8 cellular contexts compared by ENCODE assay signal in genomic region chr7:131057015-131057518, GRCh38.
A peak's percentile ranks its signal among the peaks of the same experiment; 100 is the strongest.
DNase-seq lines count a peak whose midpoint lies in the region; ATAC-seq, FAIRE-seq and TF ChIP-seq lines count a peak whose summit lies in the region.

No MANE protein-coding gene starts in this region.

- H3K27ac ChIP-seq in duodenal mucosa (ENCODE audit: low read depth, low read length) (peak overlapping the region; percentile 17), pancreas (peak overlapping the region; percentile 24 to 93 (median 73))

- H3K9ac ChIP-seq in duodenal mucosa (ENCODE audit: low read depth in 1 of 2, low read length in 2 of 2) = no peak overlapping the region

- no peaks in the 10 kb centered on the region for H3K36me3 ChIP-seq in duodenal mucosa (ENCODE audit: control insufficient read depth in 1 of 2, insufficient read depth in 2 of 2, low read length in 2 of 2)
- no peaks in the 10 kb centered on the region for H3K36me3 ChIP-seq in pancreas

- no peaks in the 10 kb centered on the region for H3K27me3 ChIP-seq in duodenal mucosa (ENCODE audit: control insufficient read depth in 1 of 2, insufficient read depth in 2 of 2, low read length in 2 of 2)
- no peaks in the 10 kb centered on the region for H3K27me3 ChIP-seq in pancreas

- H3K4me1 ChIP-seq in duodenal mucosa (ENCODE audit: control insufficient read depth in 1 of 2, insufficient read depth in 2 of 2, low read length in 2 of 2) (peaks cover 8 to 17% of the 10 kb centered on the region in 2 donors), pancreas (peaks cover 16 to 52% (median 32%) of the 10 kb centered on the region in 3 donors)

- no peaks in the 10 kb centered on the region for H3K9me3 ChIP-seq in duodenal mucosa (ENCODE audit: control insufficient read depth in 1 of 2, low read length in 2 of 2)
- no peaks in the 10 kb centered on the region for H3K9me3 ChIP-seq in pancreas

- intact Hi-C loops in pancreas (cut with DNase I) = no loop called here

- DNase-seq in AG09309 (ENCODE audit: low read depth) (peak; percentile 74), NCI-H2029 (lab: John Stamatoyannopoulos, UW) (peak; percentile 86), pancreas (peak in 3 of 6 donors; percentile 44 to 62 (median 57)), NCI-H524 (lab: John Stamatoyannopoulos, UW) (no peak), DMS 273 (lab: John Stamatoyannopoulos, UW; ENCODE audit: unreplicated experiment) (no peak), HUDEP-2 (lab: John Stamatoyannopoulos, UW; ENCODE audit: unreplicated experiment in 76 of 76) (no peak)

- 1 to 4% methylated on average over 6 of the region's 6 CpGs for WGBS in pancreas, 2 donors

- peak; percentile 58 for ATAC-seq in GM21381 (IDR thresholded peaks at IDR 0.05; ENCODE audit: unreplicated experiment)
- peak; percentile 78 to 90 (median 88) for ATAC-seq in pancreas

- peak; percentile 78 for FAIRE-seq in pancreas (lab: Jason Lieb, UNC)

- H3K4me3 ChIP-seq in AG09309 (ENCODE audit: control insufficient read depth, low read depth, low read length) = no peak overlapping the region
- H3K4me3 ChIP-seq in duodenal mucosa (ENCODE audit: low read depth in 1 of 2, low read length in 2 of 2) = no peak overlapping the region
- no peak overlapping the region for H3K4me3 ChIP-seq in pancreas

- TF ChIP-seq CTCF in AG09309 (IDR thresholded peaks at IDR 0.05; ENCODE audit: control insufficient read depth, insufficient read depth, low read depth, low read length, missing control alignments) = no peak
- no peak for TF ChIP-seq CTCF in pancreas (IDR thresholded peaks at IDR 0.05)

Comparison
In these comparisons a context has a peak if more than half of its experiments do, and no peak if none do; other contexts are left out.
1. DNase-seq: peak in AG09309 (single experiment) and NCI-H2029 (single experiment); none in NCI-H524 (0 of 2), DMS 273 (single experiment) and HUDEP-2 (0 of 76).